30 cellular contexts compared by ENCODE assay signal in genomic region chr16:52676951-52677350, GRCh38.
"Had no signal": no experiment of that assay in that cellular context is flagged by ENCODE, and none has a peak within 500 bp of the region (broad histone marks: within the 10 kb centered on the region; RNA-seq: fewer than 3 reads in every experiment).

No MANE protein-coding gene starts in this region.

- H3K4me1 ChIP-seq: Peyer's patch, SJCRH30 had no signal

- H3K9ac ChIP-seq: SK-N-SH had no signal

- H3K27me3 ChIP-seq: cardiac muscle cell, Peyer's patch, SJCRH30 had no signal

- H3K36me3 ChIP-seq: cardiac muscle cell, Peyer's patch, SJCRH30 had no signal

- ATAC-seq: activated T-helper 17 cell treated with anti-CD3 and anti-CD28 coated beads, Interleukin-2, amount 50 U/mL, for 72 hours had no signal

- DNase-seq: activated CD4-positive, alpha-beta memory T cell treated with anti-CD3 and anti-CD28 coated beads, Interleukin-2, amount 10 ng/mL, durations not matched to agents 7 days and 5 days; activated CD4-positive, alpha-beta T cell treated with anti-CD3 and anti-CD28 coated beads, Interleukin-2, amount 10 ng/mL, durations not matched to agents 7 days and 5 days; activated CD4-positive, CD25-positive, alpha-beta regulatory T cell; activated gamma-delta T cell; activated naive CD4-positive, alpha-beta T cell treated with anti-CD3 and anti-CD28 coated beads for 36 hours; activated T-cell treated with anti-CD3 and anti-CD28 coated beads for 4 hours; activated T-cell treated with anti-CD3 and anti-CD28 coated beads, Interleukin-2, amount 50 U/mL, for 48 hours; amygdala; Karpas-422; MV-4-11; NCI-H1417 treated with DMSO at 0.1 percent for 48 hours; NCI-H1694; NCI-H2029; NCI-H2107; NCI-H2171 treated with DMSO at 0.1 percent for 48 hours; NCI-H226; NCI-H510A; NCI-H526 treated with DMSO at 0.1 percent for 48 hours; NCI-H82; NK-92 treated with Interleukin-12 subunit alpha and Interleukin-12 subunit beta, amount 100 ng/mL, for 24 hours; Peyer's patch; Right ventricle myocardium superior; SJCRH30; SK-N-SH; T-helper 1 cell had no signal

- H3K4me2 ChIP-seq: SK-N-SH had no signal

- H3K27ac ChIP-seq: cardiac muscle cell, Peyer's patch, RWPE1, SJCRH30, VCaP had no signal

- FAIRE-seq: astrocyte had no signal

- H3K9me3 ChIP-seq: Peyer's patch, SJCRH30, SK-N-SH had no signal

- H3K4me3 ChIP-seq: cardiac muscle cell, Peyer's patch, SJCRH30 had no signal
